Comparison of ENCODE assay signal across 39 cellular contexts in the genomic region with DNA sequence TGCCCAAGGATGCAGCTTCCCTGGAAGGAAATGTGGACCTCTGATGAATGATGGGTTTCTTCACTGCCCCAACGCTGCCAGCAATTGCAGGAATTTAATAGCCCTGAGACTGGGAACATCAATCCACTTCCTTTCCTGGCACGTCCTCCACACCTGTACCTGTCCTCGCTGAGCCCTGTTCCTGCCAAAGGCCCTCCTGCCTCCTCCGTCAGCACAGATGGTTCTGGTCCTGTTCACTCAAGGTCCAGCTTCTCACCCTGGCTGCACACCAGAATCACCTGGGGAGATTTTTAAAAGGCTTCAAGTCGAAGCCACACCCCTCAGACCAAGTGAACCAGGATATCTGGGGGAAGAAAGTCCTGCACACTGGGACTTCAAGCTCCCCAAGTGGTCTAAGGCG. TPM values are rescaled to one million over a fixed set of nuclear protein-coding genes. Genes with fewer than 3 reads are reported as not detected.
"Had no signal": no experiment of that assay in that cellular context is flagged by ENCODE, and none has a peak within 500 bp of the region (broad histone marks: within the 10 kb centered on the region; RNA-seq: fewer than 3 reads in every experiment).

No MANE protein-coding gene starts in this region.

- DNase-seq: Karpas-422, Kasumi-1, MG63, MM.1S, MV-4-11, NCI-H1048, NCI-H1092, NCI-H1092 treated with DMSO at 0.1 percent for 48 hours, NCI-H1105, NCI-H1105 treated with DMSO at 0.1 percent for 48 hours, NCI-H1417, NCI-H1417 treated with DMSO at 0.1 percent for 48 hours, NCI-H1436, NCI-H1436 treated with DMSO at 0.1 percent for 48 hours, NCI-H146, NCI-H1694, NCI-H1694 treated with DMSO at 0.1 percent for 48 hours, NCI-H187, NCI-H187 treated with DMSO at 0.1 percent for 48 hours, NCI-H1930, NCI-H2029, NCI-H2029 treated with DMSO at 0.1 percent for 48 hours, NCI-H2081, NCI-H2081 treated with DMSO at 0.1 percent for 48 hours, NCI-H2107, NCI-H2171, NCI-H2171 treated with DMSO at 0.1 percent for 48 hours, NCI-H2227 treated with DMSO at 0.1 percent for 48 hours, NCI-H226, NCI-H345, NCI-H446, NCI-H446 treated with DMSO at 0.1 percent for 48 hours, NCI-H510A, NCI-H510A treated with DMSO at 0.1 percent for 48 hours, NCI-H524 had no signal

RNA-seq across cellular contexts. Expression of gene TMEM132C, which starts 38.4 kb away (rescaled TPM):
- total RNA-seq: LHCN-M2, M059J, MCF 10A, NCI-H460 had no signal
